ENCODE assay signal across 1 cellular context in the genomic region with DNA sequence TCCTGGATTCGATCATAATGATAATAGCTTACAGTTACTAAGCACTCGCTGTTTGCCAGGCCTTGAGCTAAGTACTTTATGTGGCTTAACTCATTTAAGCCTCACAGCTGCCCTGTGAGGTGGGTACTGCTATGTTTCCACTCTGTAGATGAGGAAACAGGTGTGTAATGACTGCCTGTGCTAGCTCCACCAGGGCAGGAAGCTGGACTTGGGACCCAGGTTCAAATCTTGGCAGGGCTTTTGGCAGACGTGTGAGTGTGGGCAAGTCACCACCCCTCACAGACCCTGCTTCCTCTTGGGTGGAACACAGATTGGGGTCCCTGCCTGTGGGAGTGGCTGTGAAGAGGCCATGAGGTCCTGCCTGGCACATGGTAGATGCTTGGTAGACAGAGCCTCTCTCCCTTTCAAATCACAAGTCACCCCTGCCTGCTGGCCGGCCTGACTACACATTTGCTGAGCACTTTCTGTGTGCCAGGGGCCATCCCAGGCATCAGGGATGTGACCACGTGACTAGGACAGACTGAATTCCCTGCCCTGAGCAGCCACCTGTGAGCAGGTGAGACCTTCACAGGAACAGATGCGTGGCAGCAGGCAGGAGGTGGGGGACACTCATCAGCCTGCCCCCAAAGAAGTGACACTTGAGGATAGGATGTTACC.
TF ChIP-seq lines count a peak whose summit lies in the region.

No MANE protein-coding gene starts in this region.

TF ChIP-seq in H1, 55 proteins besides CTCF, POLR2A, EP300 and RAD21:
- TF ChIP-seq POLR2AphosphoS5 (IDR thresholded peaks at IDR 0.05; ENCODE audit: low read depth, low read length), result no peak
- TF ChIP-seq, protein P1, sequence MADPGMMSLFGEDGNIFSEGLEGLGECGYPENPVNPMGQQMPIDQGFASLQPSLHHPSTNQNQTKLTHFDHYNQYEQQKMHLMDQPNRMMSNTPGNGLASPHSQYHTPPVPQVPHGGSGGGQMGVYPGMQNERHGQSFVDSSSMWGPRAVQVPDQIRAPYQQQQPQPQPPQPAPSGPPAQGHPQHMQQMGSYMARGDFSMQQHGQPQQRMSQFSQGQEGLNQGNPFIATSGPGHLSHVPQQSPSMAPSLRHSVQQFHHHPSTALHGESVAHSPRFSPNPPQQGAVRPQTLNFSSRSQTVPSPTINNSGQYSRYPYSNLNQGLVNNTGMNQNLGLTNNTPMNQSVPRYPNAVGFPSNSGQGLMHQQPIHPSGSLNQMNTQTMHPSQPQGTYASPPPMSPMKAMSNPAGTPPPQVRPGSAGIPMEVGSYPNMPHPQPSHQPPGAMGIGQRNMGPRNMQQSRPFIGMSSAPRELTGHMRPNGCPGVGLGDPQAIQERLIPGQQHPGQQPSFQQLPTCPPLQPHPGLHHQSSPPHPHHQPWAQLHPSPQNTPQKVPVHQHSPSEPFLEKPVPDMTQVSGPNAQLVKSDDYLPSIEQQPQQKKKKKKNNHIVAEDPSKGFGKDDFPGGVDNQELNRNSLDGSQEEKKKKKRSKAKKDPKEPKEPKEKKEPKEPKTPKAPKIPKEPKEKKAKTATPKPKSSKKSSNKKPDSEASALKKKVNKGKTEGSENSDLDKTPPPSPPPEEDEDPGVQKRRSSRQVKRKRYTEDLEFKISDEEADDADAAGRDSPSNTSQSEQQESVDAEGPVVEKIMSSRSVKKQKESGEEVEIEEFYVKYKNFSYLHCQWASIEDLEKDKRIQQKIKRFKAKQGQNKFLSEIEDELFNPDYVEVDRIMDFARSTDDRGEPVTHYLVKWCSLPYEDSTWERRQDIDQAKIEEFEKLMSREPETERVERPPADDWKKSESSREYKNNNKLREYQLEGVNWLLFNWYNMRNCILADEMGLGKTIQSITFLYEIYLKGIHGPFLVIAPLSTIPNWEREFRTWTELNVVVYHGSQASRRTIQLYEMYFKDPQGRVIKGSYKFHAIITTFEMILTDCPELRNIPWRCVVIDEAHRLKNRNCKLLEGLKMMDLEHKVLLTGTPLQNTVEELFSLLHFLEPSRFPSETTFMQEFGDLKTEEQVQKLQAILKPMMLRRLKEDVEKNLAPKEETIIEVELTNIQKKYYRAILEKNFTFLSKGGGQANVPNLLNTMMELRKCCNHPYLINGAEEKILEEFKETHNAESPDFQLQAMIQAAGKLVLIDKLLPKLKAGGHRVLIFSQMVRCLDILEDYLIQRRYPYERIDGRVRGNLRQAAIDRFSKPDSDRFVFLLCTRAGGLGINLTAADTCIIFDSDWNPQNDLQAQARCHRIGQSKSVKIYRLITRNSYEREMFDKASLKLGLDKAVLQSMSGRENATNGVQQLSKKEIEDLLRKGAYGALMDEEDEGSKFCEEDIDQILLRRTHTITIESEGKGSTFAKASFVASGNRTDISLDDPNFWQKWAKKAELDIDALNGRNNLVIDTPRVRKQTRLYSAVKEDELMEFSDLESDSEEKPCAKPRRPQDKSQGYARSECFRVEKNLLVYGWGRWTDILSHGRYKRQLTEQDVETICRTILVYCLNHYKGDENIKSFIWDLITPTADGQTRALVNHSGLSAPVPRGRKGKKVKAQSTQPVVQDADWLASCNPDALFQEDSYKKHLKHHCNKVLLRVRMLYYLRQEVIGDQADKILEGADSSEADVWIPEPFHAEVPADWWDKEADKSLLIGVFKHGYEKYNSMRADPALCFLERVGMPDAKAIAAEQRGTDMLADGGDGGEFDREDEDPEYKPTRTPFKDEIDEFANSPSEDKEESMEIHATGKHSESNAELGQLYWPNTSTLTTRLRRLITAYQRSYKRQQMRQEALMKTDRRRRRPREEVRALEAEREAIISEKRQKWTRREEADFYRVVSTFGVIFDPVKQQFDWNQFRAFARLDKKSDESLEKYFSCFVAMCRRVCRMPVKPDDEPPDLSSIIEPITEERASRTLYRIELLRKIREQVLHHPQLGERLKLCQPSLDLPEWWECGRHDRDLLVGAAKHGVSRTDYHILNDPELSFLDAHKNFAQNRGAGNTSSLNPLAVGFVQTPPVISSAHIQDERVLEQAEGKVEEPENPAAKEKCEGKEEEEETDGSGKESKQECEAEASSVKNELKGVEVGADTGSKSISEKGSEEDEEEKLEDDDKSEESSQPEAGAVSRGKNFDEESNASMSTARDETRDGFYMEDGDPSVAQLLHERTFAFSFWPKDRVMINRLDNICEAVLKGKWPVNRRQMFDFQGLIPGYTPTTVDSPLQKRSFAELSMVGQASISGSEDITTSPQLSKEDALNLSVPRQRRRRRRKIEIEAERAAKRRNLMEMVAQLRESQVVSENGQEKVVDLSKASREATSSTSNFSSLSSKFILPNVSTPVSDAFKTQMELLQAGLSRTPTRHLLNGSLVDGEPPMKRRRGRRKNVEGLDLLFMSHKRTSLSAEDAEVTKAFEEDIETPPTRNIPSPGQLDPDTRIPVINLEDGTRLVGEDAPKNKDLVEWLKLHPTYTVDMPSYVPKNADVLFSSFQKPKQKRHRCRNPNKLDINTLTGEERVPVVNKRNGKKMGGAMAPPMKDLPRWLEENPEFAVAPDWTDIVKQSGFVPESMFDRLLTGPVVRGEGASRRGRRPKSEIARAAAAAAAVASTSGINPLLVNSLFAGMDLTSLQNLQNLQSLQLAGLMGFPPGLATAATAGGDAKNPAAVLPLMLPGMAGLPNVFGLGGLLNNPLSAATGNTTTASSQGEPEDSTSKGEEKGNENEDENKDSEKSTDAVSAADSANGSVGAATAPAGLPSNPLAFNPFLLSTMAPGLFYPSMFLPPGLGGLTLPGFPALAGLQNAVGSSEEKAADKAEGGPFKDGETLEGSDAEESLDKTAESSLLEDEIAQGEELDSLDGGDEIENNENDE (IDR thresholded peaks at IDR 0.05; ENCODE audit: insufficient replicate concordance, low read length), result no peak
- TF ChIP-seq PHF8 (conservative IDR thresholded peaks at IDR 0.05; ENCODE audit: low read depth, low read length), result no peak
- TF ChIP-seq GABPA (IDR thresholded peaks at IDR 0.05; ENCODE audit: borderline replicate concordance, insufficient read depth, low read length), result no peak
- no peak for TF ChIP-seq RXRA (IDR thresholded peaks at IDR 0.05; ENCODE audit: insufficient read depth, low read depth, low read length)
- TF ChIP-seq, protein P2, sequence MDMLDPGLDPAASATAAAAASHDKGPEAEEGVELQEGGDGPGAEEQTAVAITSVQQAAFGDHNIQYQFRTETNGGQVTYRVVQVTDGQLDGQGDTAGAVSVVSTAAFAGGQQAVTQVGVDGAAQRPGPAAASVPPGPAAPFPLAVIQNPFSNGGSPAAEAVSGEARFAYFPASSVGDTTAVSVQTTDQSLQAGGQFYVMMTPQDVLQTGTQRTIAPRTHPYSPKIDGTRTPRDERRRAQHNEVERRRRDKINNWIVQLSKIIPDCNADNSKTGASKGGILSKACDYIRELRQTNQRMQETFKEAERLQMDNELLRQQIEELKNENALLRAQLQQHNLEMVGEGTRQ (IDR thresholded peaks at IDR 0.05; ENCODE audit: low read length), result no peak
- no peak for TF ChIP-seq SIRT6 (IDR thresholded peaks at IDR 0.05; ENCODE audit: low read length)
- TF ChIP-seq TBP (IDR thresholded peaks at IDR 0.05; ENCODE audit: low read depth, low read length), result no peak
- no peak for TF ChIP-seq JUND (IDR thresholded peaks at IDR 0.05; ENCODE audit: low read length)
- TF ChIP-seq GTF2F1 (IDR thresholded peaks at IDR 0.05; ENCODE audit: borderline replicate concordance, low read depth, low read length), result no peak
- no peak for TF ChIP-seq CHD2 (IDR thresholded peaks at IDR 0.05; ENCODE audit: low read length)
- no peak for TF ChIP-seq TAF1 (IDR thresholded peaks at IDR 0.05; ENCODE audit: low read depth, low read length)
- TF ChIP-seq, protein P3, sequence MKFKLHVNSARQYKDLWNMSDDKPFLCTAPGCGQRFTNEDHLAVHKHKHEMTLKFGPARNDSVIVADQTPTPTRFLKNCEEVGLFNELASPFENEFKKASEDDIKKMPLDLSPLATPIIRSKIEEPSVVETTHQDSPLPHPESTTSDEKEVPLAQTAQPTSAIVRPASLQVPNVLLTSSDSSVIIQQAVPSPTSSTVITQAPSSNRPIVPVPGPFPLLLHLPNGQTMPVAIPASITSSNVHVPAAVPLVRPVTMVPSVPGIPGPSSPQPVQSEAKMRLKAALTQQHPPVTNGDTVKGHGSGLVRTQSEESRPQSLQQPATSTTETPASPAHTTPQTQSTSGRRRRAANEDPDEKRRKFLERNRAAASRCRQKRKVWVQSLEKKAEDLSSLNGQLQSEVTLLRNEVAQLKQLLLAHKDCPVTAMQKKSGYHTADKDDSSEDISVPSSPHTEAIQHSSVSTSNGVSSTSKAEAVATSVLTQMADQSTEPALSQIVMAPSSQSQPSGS (IDR thresholded peaks at IDR 0.05; ENCODE audit: low read length), result no peak
- no peak for TF ChIP-seq KDM5A (IDR thresholded peaks at IDR 0.05; ENCODE audit: low read length)
- no peak for TF ChIP-seq EZH2 (IDR thresholded peaks at IDR 0.05; ENCODE audit: low read depth, low read length, severe bottlenecking)
- TF ChIP-seq BRCA1 (IDR thresholded peaks at IDR 0.05; ENCODE audit: low read depth, low read length), result no peak
- TF ChIP-seq ZNF274 (IDR thresholded peaks at IDR 0.05; ENCODE audit: borderline replicate concordance, extremely low read depth, low read length), result no peak
- no peak for TF ChIP-seq FOSL1 (IDR thresholded peaks at IDR 0.05; ENCODE audit: insufficient read depth, low read depth, low read length)
